ENCODE assay signal across 16 cellular contexts in genomic region chr7:18844735-18845134, GRCh38.
A peak's percentile ranks its signal among the peaks of the same experiment; 100 is the strongest.
DNase-seq lines count a peak whose midpoint lies in the region; ATAC-seq and TF ChIP-seq lines count a peak whose summit lies in the region.
"Had no signal": no experiment of that assay in that cellular context is flagged by ENCODE, and none has a peak within 500 bp of the region (broad histone marks: within the 10 kb centered on the region; RNA-seq: fewer than 3 reads in every experiment).

No MANE protein-coding gene starts in this region.

- H3K9ac ChIP-seq in PC-3 (ENCODE audit: low read length): no peak overlapping the region

- no peaks in the 10 kb centered on the region for H3K36me3 ChIP-seq in PC-3 (ENCODE audit: low read depth, low read length)

- H3K4me1 Mint-ChIP-seq in activated T-cell treated with anti-CD3 and anti-CD28 coated beads, Interleukin-2, amount 50 U/mL, for 72 hours (ENCODE audit: low read depth): no peaks in the 10 kb centered on the region

- no peaks in the 10 kb centered on the region for H3K9me3 ChIP-seq in PC-3 (ENCODE audit: low read length)

- H3K27me3 Mint-ChIP-seq in activated T-cell treated with anti-CD3 and anti-CD28 coated beads, Interleukin-2, amount 50 U/mL, for 72 hours (ENCODE audit: low read depth): no peaks in the 10 kb centered on the region
- H3K27me3 Mint-ChIP-seq: B cell; CD4-positive, alpha-beta T cell; IgD-negative memory B cell had no signal

- H3K27ac ChIP-seq in PC-3 (ENCODE audit: low read length): peak overlapping the region; percentile 19; the same call in 1 of the 2 replicates

- no peaks in the 10 kb centered on the region for H3K36me3 Mint-ChIP-seq in activated T-cell treated with anti-CD3 and anti-CD28 coated beads, Interleukin-2, amount 50 U/mL, for 72 hours (ENCODE audit: insufficient read depth in 2 of 2)
- H3K36me3 Mint-ChIP-seq: IgD-negative memory B cell had no signal

- H4K20me1 ChIP-seq in PC-3 (ENCODE audit: low read length): no peaks in the 10 kb centered on the region

- intact Hi-C loops in PC-3 (cut with micrococcal nuclease): loop anchor here (5.0 kb wide), 1 partner anchor 53 kb away; no protein-coding TSS in a partner anchor

- H3K4me3 ChIP-seq in PC-3 (ENCODE audit: low read length): peak overlapping the region; percentile 20; the same call in 1 of the 2 replicates
- H3K4me3 ChIP-seq: GM12878 had no signal

- H3K9me3 Mint-ChIP-seq in activated T-cell treated with anti-CD3 and anti-CD28 coated beads, Interleukin-2, amount 50 U/mL, for 72 hours: no peaks in the 10 kb centered on the region
- H3K9me3 Mint-ChIP-seq: CD4-positive, alpha-beta T cell; HFFc6 had no signal

- H2AFZ ChIP-seq in PC-3 (ENCODE audit: low read length): peak overlapping the region; percentile 78

- H3K27ac Mint-ChIP-seq in activated T-cell treated with anti-CD3 and anti-CD28 coated beads, Interleukin-2, amount 50 U/mL, for 72 hours: peak overlapping the region; percentile 84
- H3K27ac Mint-ChIP-seq: B cell; CD4-positive, alpha-beta T cell; HFFc6; IgD-negative memory B cell had no signal

- H3K79me2 ChIP-seq in PC-3 (ENCODE audit: low read length): no peaks in the 10 kb centered on the region

- POLR2A ChIA-PET in PC-3 (lab: Charles Lee; ENCODE audit: unreplicated experiment): no interaction called here

- no peak overlapping the region for H3K4me3 Mint-ChIP-seq in activated T-cell treated with anti-CD3 and anti-CD28 coated beads, Interleukin-2, amount 50 U/mL, for 72 hours
- H3K4me3 Mint-ChIP-seq: B cell; CD4-positive, alpha-beta T cell; HFFc6; IgD-negative memory B cell had no signal

- no peaks in the 10 kb centered on the region for H3K27me3 ChIP-seq in PC-3 (ENCODE audit: low read length)

- CTCF ChIA-PET in PC-3 (lab: Charles Lee): no interaction called here

- no peak for TF ChIP-seq CTCF in PC-3 (conservative IDR thresholded peaks at IDR 0.05; ENCODE audit: low read depth, low read length)

- peak in 1 of 2 donors; percentile 47 for ATAC-seq in activated T-cell treated with anti-CD3 and anti-CD28 coated beads, Interleukin-2, amount 50 U/mL, for 72 hours (replicated peaks in 1 of 2)
- ATAC-seq in PC-3 (peak; percentile 73), HG03039 (IDR thresholded peaks at IDR 0.05; ENCODE audit: unreplicated experiment) (no peak)
- ATAC-seq: GM12878 had no signal

- H3K9me2 ChIP-seq in PC-3 (replicated peaks; ENCODE audit: low read length): no peaks in the 10 kb centered on the region

- H3K4me2 ChIP-seq in PC-3 (ENCODE audit: low read length): peak overlapping the region; percentile 64

- no peak for DNase-seq in activated T-cell treated with anti-CD3 and anti-CD28 coated beads, Interleukin-2, amount 50 U/mL, for 72 hours
- no peak for DNase-seq in activated T-cell treated with anti-CD3 and anti-CD28 coated beads, Interleukin-2, amount 50 U/mL, for 1 hour
- DNase-seq in PC-3 (peak; percentile 48), lung microvascular endothelial cell (ENCODE audit: low read depth in 2 of 2) (peak; percentile 5 to 13), NCI-H2227 treated with DMSO at 0.1 percent for 48 hours (lab: John Stamatoyannopoulos, UW) (no peak), NOMO-1 (lab: John Stamatoyannopoulos, UW; ENCODE audit: unreplicated experiment in 2 of 2) (no peak)
- DNase-seq: C1 segment of cervical spinal cord; Calu3; CD4-positive, alpha-beta T cell; DMS 273 treated with DMSO at 0.1 percent for 48 hours; HCEC 1CT; HFFc6 had no signal

- no TSS peak for BruUV-seq in PC-3 (replicated peaks; lab: Mats Ljungman, UMichigan)

- H3F3A ChIP-seq in PC-3 (ENCODE audit: low read length, unreplicated experiment): no peaks in the 10 kb centered on the region

- peaks cover 25% of the 10 kb centered on the region for H3K4me1 ChIP-seq in PC-3 (ENCODE audit: insufficient read depth, low read length)

Comparison
In these comparisons a context has a peak if more than half of its experiments do, and no peak if none do; other contexts are left out.
1. DNase-seq: peak in PC-3 (single experiment) and lung microvascular endothelial cell (2 of 2); none in activated T-cell treated with anti-CD3 and anti-CD28 coated beads, Interleukin-2, amount 50 U/mL, for 72 hours (0 of 2), activated T-cell treated with anti-CD3 and anti-CD28 coated beads, Interleukin-2, amount 50 U/mL, for 1 hour (single experiment), NCI-H2227 treated with DMSO at 0.1 percent for 48 hours (single experiment) and NOMO-1 (0 of 2).